ENCODE assay signal across 24 cellular contexts in the genomic region with DNA sequence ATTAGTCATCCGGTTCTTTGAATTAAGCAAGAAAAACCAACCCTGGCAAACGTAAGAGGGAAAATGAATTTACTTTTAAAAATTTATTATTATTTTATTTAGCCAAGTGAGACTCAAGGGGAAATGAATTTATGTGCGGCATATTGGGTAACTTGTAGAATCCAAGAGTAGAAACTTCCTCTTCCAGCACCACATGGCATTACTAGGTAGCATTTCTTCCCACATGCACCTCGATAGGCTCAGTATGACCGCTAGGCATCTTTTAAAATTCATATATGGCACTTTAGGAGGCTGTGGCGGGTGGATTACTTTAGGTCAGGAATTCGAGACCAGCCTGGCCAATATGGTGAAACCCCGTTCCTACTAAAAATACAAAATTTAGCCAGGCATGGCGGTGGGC. TPM values are rescaled to one million over a fixed set of nuclear protein-coding genes. Genes with fewer than 3 reads are reported as not detected.
"Had no signal": no experiment of that assay in that cellular context is flagged by ENCODE, and none has a peak within 500 bp of the region (broad histone marks: within the 10 kb centered on the region; RNA-seq: fewer than 3 reads in every experiment).

No MANE protein-coding gene starts in this region.

- H3K4me3 ChIP-seq: esophagus squamous epithelium, lower lobe of right lung, ovary, psoas muscle, sigmoid colon, stomach, tibial artery had no signal

- H3K27me3 ChIP-seq: esophagus squamous epithelium, ovary, sigmoid colon, stomach, tibial artery had no signal

- H3K9me3 ChIP-seq: esophagus squamous epithelium, lower lobe of right lung, ovary, psoas muscle, sigmoid colon, stomach, tibial artery had no signal

- H3K36me3 ChIP-seq: esophagus squamous epithelium, lower lobe of right lung, ovary, sigmoid colon, stomach, tibial artery had no signal

- H3K4me1 ChIP-seq: esophagus squamous epithelium, lower lobe of right lung, psoas muscle, sigmoid colon, stomach had no signal

- DNase-seq: cortex of kidney; effector memory CD8-positive, alpha-beta T cell; erythroblast; esophagus squamous epithelium; foreskin melanocyte; hypothalamus; immature natural killer cell; islet precursor cell; left ventricle myocardium superior; lower lobe of right lung; naive thymus-derived CD8-positive, alpha-beta T cell; nephron progenitor cell; nucleus accumbens; ovary; posterior cingulate gyrus; psoas muscle; right cardiac atrium; sigmoid colon; stimulated activated CD4-positive, alpha-beta T cell treated with anti-CD3 and anti-CD28 coated beads, Interleukin-2, amount 100 ng/mL, for 24 hours; stimulated activated CD4-positive, alpha-beta T cell treated with anti-CD3 and anti-CD28 coated beads, Interleukin-4, amount 100 ng/mL, for 24 hours; stimulated activated naive CD4-positive, alpha-beta T cell treated with Interleukin-2 at 50 U/mL for 16 hours; stomach; tibial artery had no signal

- ATAC-seq: effector memory CD8-positive, alpha-beta T cell; left ventricle myocardium superior; lower lobe of right lung; naive thymus-derived CD8-positive, alpha-beta T cell; psoas muscle; right cardiac atrium; stimulated activated effector memory CD8-positive, alpha-beta T cell treated with anti-CD3 and anti-CD28 coated beads, Interleukin-12 subunit alpha, Interleukin-12 subunit beta, amount 100 ng/mL, for 72 hours had no signal

- H3K27ac ChIP-seq: esophagus squamous epithelium, lower lobe of right lung, ovary, psoas muscle, sigmoid colon, stomach, tibial artery had no signal

RNA-seq across cellular contexts. Expression of gene MYO10, which starts 17.6 kb away (rescaled TPM):
- total RNA-seq: naive thymus-derived CD8-positive, alpha-beta T cell had no signal
